In the genomic region with DNA sequence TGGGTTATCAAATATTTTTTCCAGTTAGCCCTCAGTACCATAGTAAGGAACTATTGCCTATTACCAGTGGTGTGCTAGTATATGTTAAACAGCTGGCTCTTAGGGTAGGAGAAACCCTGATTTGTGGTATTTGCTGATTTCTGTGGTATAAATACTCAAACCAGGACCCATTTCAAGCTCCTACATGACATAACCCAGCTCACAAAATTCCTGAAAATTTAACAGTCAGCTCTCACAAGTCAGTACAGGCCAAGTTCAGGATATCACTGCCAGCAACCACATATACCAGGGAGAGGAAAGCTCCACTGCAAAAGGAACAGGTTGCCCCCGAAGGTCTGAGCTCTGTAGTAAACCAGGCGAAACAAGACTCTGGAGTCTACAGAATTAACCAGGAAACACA, we compare ENCODE assay signal across 1 cellular context.
TF ChIP-seq lines count a peak whose summit lies in the region.

No MANE protein-coding gene starts in this region.

TF ChIP-seq in K562, 482 proteins besides CTCF, POLR2A, EP300 and RAD21 (continued from another document):
- TF ChIP-seq, protein P1, sequence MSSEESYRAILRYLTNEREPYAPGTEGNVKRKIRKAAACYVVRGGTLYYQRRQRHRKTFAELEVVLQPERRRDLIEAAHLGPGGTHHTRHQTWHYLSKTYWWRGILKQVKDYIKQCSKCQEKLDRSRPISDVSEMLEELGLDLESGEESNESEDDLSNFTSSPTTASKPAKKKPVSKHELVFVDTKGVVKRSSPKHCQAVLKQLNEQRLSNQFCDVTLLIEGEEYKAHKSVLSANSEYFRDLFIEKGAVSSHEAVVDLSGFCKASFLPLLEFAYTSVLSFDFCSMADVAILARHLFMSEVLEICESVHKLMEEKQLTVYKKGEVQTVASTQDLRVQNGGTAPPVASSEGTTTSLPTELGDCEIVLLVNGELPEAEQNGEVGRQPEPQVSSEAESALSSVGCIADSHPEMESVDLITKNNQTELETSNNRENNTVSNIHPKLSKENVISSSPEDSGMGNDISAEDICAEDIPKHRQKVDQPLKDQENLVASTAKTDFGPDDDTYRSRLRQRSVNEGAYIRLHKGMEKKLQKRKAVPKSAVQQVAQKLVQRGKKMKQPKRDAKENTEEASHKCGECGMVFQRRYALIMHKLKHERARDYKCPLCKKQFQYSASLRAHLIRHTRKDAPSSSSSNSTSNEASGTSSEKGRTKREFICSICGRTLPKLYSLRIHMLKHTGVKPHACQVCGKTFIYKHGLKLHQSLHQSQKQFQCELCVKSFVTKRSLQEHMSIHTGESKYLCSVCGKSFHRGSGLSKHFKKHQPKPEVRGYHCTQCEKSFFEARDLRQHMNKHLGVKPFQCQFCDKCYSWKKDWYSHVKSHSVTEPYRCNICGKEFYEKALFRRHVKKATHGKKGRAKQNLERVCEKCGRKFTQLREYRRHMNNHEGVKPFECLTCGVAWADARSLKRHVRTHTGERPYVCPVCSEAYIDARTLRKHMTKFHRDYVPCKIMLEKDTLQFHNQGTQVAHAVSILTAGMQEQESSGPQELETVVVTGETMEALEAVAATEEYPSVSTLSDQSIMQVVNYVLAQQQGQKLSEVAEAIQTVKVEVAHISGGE (CRISPR knock-in tag; IDR thresholded peaks at IDR 0.05) = no peak
- TF ChIP-seq, protein P2, sequence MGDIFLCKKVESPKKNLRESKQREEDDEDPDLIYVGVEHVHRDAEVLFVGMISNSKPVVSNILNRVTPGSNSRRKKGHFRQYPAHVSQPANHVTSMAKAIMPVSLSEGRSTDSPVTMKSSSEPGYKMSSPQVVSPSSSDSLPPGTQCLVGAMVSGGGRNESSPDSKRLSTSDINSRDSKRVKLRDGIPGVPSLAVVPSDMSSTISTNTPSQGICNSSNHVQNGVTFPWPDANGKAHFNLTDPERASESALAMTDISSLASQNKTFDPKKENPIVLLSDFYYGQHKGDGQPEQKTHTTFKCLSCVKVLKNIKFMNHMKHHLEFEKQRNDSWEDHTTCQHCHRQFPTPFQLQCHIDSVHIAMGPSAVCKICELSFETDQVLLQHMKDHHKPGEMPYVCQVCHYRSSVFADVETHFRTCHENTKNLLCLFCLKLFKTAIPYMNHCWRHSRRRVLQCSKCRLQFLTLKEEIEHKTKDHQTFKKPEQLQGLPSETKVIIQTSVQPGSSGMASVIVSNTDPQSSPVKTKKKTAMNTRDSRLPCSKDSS (IDR thresholded peaks at IDR 0.05; ENCODE audit: low read depth, partially characterized antibody) = no peak
- no peak for TF ChIP-seq SMC3 (conservative IDR thresholded peaks at IDR 0.05; ENCODE audit: insufficient read depth, low read depth, low read length)
- TF ChIP-seq ZKSCAN8 (CRISPR knock-in tag; IDR thresholded peaks at IDR 0.05) = no peak
